1 cellular context compared by ENCODE assay signal in genomic region chr3:10248184-10248983, GRCh38.
TF ChIP-seq lines count a peak whose summit lies in the region.

Gene TATDN2 (plus strand): TSS chr3:10248459. CDS start chr3:10249201, 742 bp downstream.

TF ChIP-seq in HepG2, 621 proteins besides CTCF, POLR2A, EP300 and RAD21 (continued from another document):
- TF ChIP-seq, protein P1, sequence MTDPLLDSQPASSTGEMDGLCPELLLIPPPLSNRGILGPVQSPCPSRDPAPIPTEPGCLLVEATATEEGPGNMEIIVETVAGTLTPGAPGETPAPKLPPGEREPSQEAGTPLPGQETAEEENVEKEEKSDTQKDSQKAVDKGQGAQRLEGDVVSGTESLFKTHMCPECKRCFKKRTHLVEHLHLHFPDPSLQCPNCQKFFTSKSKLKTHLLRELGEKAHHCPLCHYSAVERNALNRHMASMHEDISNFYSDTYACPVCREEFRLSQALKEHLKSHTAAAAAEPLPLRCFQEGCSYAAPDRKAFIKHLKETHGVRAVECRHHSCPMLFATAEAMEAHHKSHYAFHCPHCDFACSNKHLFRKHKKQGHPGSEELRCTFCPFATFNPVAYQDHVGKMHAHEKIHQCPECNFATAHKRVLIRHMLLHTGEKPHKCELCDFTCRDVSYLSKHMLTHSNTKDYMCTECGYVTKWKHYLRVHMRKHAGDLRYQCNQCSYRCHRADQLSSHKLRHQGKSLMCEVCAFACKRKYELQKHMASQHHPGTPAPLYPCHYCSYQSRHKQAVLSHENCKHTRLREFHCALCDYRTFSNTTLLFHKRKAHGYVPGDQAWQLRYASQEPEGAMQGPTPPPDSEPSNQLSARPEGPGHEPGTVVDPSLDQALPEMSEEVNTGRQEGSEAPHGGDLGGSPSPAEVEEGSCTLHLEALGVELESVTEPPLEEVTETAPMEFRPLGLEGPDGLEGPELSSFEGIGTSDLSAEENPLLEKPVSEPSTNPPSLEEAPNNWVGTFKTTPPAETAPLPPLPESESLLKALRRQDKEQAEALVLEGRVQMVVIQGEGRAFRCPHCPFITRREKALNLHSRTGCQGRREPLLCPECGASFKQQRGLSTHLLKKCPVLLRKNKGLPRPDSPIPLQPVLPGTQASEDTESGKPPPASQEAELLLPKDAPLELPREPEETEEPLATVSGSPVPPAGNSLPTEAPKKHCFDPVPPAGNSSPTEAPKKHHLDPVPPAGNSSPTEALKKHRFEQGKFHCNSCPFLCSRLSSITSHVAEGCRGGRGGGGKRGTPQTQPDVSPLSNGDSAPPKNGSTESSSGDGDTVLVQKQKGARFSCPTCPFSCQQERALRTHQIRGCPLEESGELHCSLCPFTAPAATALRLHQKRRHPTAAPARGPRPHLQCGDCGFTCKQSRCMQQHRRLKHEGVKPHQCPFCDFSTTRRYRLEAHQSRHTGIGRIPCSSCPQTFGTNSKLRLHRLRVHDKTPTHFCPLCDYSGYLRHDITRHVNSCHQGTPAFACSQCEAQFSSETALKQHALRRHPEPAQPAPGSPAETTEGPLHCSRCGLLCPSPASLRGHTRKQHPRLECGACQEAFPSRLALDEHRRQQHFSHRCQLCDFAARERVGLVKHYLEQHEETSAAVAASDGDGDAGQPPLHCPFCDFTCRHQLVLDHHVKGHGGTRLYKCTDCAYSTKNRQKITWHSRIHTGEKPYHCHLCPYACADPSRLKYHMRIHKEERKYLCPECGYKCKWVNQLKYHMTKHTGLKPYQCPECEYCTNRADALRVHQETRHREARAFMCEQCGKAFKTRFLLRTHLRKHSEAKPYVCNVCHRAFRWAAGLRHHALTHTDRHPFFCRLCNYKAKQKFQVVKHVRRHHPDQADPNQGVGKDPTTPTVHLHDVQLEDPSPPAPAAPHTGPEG (CRISPR knock-in tag; IDR thresholded peaks at IDR 0.05) = no peak; the same call in none of the 2 replicates
- TF ChIP-seq SP4 (CRISPR knock-in tag; IDR thresholded peaks at IDR 0.05) = peak; percentile 97
